Comparison of ENCODE assay signal across 30 cellular contexts in the genomic region with DNA sequence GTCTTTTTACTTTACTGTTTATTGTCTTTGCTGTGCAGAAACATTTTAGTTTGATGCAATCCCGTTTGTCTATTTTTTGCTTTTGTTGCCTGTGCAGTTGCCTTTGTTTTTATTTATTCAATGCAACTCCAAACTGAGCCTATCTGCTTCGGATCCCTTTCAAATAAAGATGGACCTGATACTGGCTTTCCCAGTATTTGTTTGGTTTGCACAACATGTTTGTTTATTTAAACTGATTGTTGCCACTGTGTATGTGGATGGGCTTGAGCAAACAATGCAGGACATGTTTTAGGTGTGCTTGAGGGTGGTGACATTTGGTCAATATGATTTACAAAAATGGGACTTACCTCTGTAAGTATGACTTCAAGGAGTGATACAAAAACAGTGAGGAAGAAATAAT. TPM values are rescaled to one million over a fixed set of nuclear protein-coding genes. Genes with fewer than 3 reads are reported as not detected.
"Had no signal": no experiment of that assay in that cellular context is flagged by ENCODE, and none has a peak within 500 bp of the region (broad histone marks: within the 10 kb centered on the region; RNA-seq: fewer than 3 reads in every experiment).

No MANE protein-coding gene starts in this region.

- H3K27ac ChIP-seq: ascending aorta, cardiac muscle cell, Peyer's patch, SJSA1 had no signal

- DNase-seq: activated CD4-positive, alpha-beta T cell treated with anti-CD3 and anti-CD28 coated beads, Interleukin-2, amount 10 ng/mL, durations not matched to agents 24 days and 14 days; activated CD4-positive, alpha-beta T cell treated with anti-CD3 and anti-CD28 coated beads, Interleukin-2, amount 50 U/mL, for 48 hours; activated CD8-positive, alpha-beta T cell treated with anti-CD3 and anti-CD28 coated beads, Interleukin-2, amount 10 ng/mL, durations not matched to agents 7 days and 5 days; activated gamma-delta T cell; activated naive CD4-positive, alpha-beta T cell treated with Interleukin-2 at 50 U/mL for 16 hours; activated naive CD8-positive, alpha-beta T cell treated with anti-CD3 and anti-CD28 coated beads, Interleukin-2, amount 10 ng/mL, durations not matched to agents 7 days and 5 days; activated T-cell treated with anti-CD3 and anti-CD28 coated beads, Interleukin-2, amount 50 U/mL, for 24 hours; amygdala; NCI-H1048; NCI-H1105 treated with DMSO at 0.1 percent for 48 hours; NCI-H1436; NCI-H1694; NCI-H1930; NCI-H2081 treated with DMSO at 0.1 percent for 48 hours; NCI-H226; NCI-H446 treated with DMSO at 0.1 percent for 48 hours; NCI-H524; Peyer's patch; RPMI8226; SHP77 treated with DMSO at 0.1 percent for 48 hours; SK-N-SH had no signal

- H3K27me3 ChIP-seq: ascending aorta, SJSA1 had no signal

- H3K9me3 Mint-ChIP-seq: activated CD4-positive, alpha-beta T cell treated with anti-CD3 and anti-CD28 coated beads, Interleukin-2, amount 10 ng/mL, durations not matched to agents 24 days and 14 days; activated naive CD4-positive, alpha-beta T cell treated with anti-CD3 and anti-CD28 coated beads, Interleukin-2, amount 50 U/mL, for 24 hours; activated naive CD8-positive, alpha-beta T cell treated with anti-CD3 and anti-CD28 coated beads, Interleukin-2, amount 10 ng/mL, durations not matched to agents 7 days and 5 days; activated T-cell treated with anti-CD3 and anti-CD28 coated beads, Interleukin-2, amount 50 U/mL, for 24 hours; activated T-helper 2 cell treated with anti-CD3 and anti-CD28 coated beads, Interferon-gamma antibody, Interleukin-2, Interleukin-4, amounts not matched to agents 10 μg/mL and 5 μg/mL and 100 μg/mL, durations not matched to agents 14 hours and 24 hours and 36 hours; central memory CD8-positive, alpha-beta T cell; T-helper 1 cell treated with Interleukin-12 subunit alpha and Interleukin-12 subunit beta and Interleukin-4 antibody, amounts not matched to agents 30 μg/mL and 1 μg/mL, for 36 hours; T-helper 2 cell treated with Interferon-gamma antibody and Interleukin-4, amounts not matched to agents 5 μg/mL and 100 μg/mL, for 36 hours had no signal

- H3K4me3 Mint-ChIP-seq: activated CD4-positive, alpha-beta T cell treated with anti-CD3 and anti-CD28 coated beads, Interleukin-2, amount 10 ng/mL, durations not matched to agents 24 days and 14 days; activated CD8-positive, alpha-beta T cell treated with anti-CD3 and anti-CD28 coated beads, Interleukin-2, amount 10 ng/mL, durations not matched to agents 7 days and 5 days; activated naive CD4-positive, alpha-beta T cell treated with anti-CD3 and anti-CD28 coated beads, Interleukin-2, amount 50 U/mL, for 24 hours; activated naive CD8-positive, alpha-beta T cell treated with anti-CD3 and anti-CD28 coated beads, Interleukin-2, amount 10 ng/mL, durations not matched to agents 7 days and 5 days; activated T-cell treated with anti-CD3 and anti-CD28 coated beads, Interleukin-2, amount 50 U/mL, for 24 hours; central memory CD8-positive, alpha-beta T cell; T-helper 1 cell treated with Interleukin-12 subunit alpha and Interleukin-12 subunit beta and Interleukin-4 antibody, amounts not matched to agents 30 μg/mL and 1 μg/mL, for 36 hours; T-helper 2 cell treated with Interferon-gamma antibody and Interleukin-4, amounts not matched to agents 5 μg/mL and 100 μg/mL, for 36 hours had no signal

- H3K9me3 ChIP-seq: ascending aorta, Peyer's patch, SJSA1, SK-N-SH had no signal

- H3K4me1 ChIP-seq: ascending aorta had no signal

- H3K36me3 Mint-ChIP-seq: activated naive CD4-positive, alpha-beta T cell treated with anti-CD3 and anti-CD28 coated beads, Interleukin-2, amount 50 U/mL, for 24 hours; activated naive CD8-positive, alpha-beta T cell treated with anti-CD3 and anti-CD28 coated beads, Interleukin-2, amount 10 ng/mL, durations not matched to agents 7 days and 5 days had no signal

- H3K4me1 Mint-ChIP-seq: activated CD4-positive, alpha-beta T cell treated with anti-CD3 and anti-CD28 coated beads, Interleukin-2, amount 10 ng/mL, durations not matched to agents 24 days and 14 days; activated naive CD4-positive, alpha-beta T cell treated with anti-CD3 and anti-CD28 coated beads, Interleukin-2, amount 50 U/mL, for 24 hours; activated naive CD8-positive, alpha-beta T cell treated with anti-CD3 and anti-CD28 coated beads, Interleukin-2, amount 10 ng/mL, durations not matched to agents 7 days and 5 days; central memory CD8-positive, alpha-beta T cell had no signal

- ATAC-seq: activated CD8-positive, alpha-beta T cell treated with anti-CD3 and anti-CD28 coated beads, Interleukin-2, amount 10 ng/mL, durations not matched to agents 7 days and 5 days had no signal

- H3K27ac Mint-ChIP-seq: activated CD4-positive, alpha-beta T cell treated with anti-CD3 and anti-CD28 coated beads, Interleukin-2, amount 10 ng/mL, durations not matched to agents 24 days and 14 days; activated CD8-positive, alpha-beta T cell treated with anti-CD3 and anti-CD28 coated beads, Interleukin-2, amount 10 ng/mL, durations not matched to agents 7 days and 5 days; activated naive CD4-positive, alpha-beta T cell treated with anti-CD3 and anti-CD28 coated beads, Interleukin-2, amount 50 U/mL, for 24 hours; activated naive CD8-positive, alpha-beta T cell treated with anti-CD3 and anti-CD28 coated beads, Interleukin-2, amount 10 ng/mL, durations not matched to agents 7 days and 5 days; activated T-cell treated with anti-CD3 and anti-CD28 coated beads, Interleukin-2, amount 50 U/mL, for 24 hours; activated T-helper 2 cell treated with anti-CD3 and anti-CD28 coated beads, Interferon-gamma antibody, Interleukin-2, Interleukin-4, amounts not matched to agents 10 μg/mL and 5 μg/mL and 100 μg/mL, durations not matched to agents 14 hours and 24 hours and 36 hours; T-helper 1 cell treated with Interleukin-12 subunit alpha and Interleukin-12 subunit beta and Interleukin-4 antibody, amounts not matched to agents 30 μg/mL and 1 μg/mL, for 36 hours; T-helper 2 cell treated with Interferon-gamma antibody and Interleukin-4, amounts not matched to agents 5 μg/mL and 100 μg/mL, for 36 hours had no signal

- H3K36me3 ChIP-seq: ascending aorta, cardiac muscle cell, Peyer's patch, SJSA1 had no signal

- H3K4me3 ChIP-seq: ascending aorta, cardiac muscle cell, Peyer's patch, SJSA1 had no signal

RNA-seq across cellular contexts. Expression of a gene that starts 6.7 kb away (rescaled TPM):
- total RNA-seq: activated CD4-positive, alpha-beta T cell treated with anti-CD3 and anti-CD28 coated beads, Interleukin-2, amount 10 ng/mL, durations not matched to agents 24 days and 14 days; activated CD8-positive, alpha-beta T cell treated with anti-CD3 and anti-CD28 coated beads, Interleukin-2, amount 10 ng/mL, durations not matched to agents 7 days and 5 days; activated naive CD8-positive, alpha-beta T cell treated with anti-CD3 and anti-CD28 coated beads, Interleukin-2, amount 10 ng/mL, durations not matched to agents 7 days and 5 days; activated T-helper 2 cell treated with anti-CD3 and anti-CD28 coated beads, Interferon-gamma antibody, Interleukin-2, Interleukin-4, amounts not matched to agents 10 μg/mL and 5 μg/mL and 100 μg/mL, durations not matched to agents 14 hours and 24 hours and 36 hours; cardiac muscle cell; LHCN-M2 had no signal
- polyA plus RNA-seq: cardiac muscle cell had no signal
